Comparison of ENCODE assay signal across 1 cellular context in the genomic region with DNA sequence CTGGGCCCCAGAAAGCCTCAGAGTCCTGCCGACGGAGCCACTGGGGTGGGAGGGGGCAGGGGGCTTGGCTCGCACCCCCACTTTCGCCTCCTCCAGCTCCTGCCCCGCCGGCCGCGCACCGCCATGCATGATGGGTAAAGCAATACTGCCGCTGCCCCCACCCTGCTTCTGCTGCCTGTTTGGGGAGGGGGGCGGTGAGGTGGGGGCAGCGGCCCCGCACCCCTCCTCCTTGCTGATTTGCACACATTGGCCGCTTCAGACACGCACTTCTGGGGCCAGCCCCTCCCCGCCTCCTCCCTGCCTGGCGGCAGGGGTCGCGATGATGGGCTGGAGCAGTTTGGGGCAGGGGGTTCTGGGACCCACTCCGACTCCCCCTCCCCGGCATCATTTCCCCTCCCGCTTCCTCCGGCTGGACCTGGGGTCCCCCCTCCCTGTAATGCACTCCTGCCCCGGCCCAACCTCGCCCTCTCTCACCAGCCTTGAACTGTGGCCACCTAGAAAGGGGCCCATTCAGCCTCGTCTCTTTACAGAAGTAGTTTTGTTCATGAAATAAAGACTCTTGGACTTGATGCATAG.
TF ChIP-seq lines count a peak whose summit lies in the region.

No MANE protein-coding gene starts in this region.

TF ChIP-seq in GM12878, 131 proteins besides CTCF, POLR2A, EP300 and RAD21:
- TF ChIP-seq POLR2AphosphoS5 (IDR thresholded peaks at IDR 0.05; ENCODE audit: low read length) (no peak), TAF1 (IDR thresholded peaks at IDR 0.05; ENCODE audit: borderline replicate concordance, low read depth, low read length) (no peak), TCF12 (IDR thresholded peaks at IDR 0.05; ENCODE audit: low read depth, low read length) (no peak), KLF5 (IDR thresholded peaks at IDR 0.05; ENCODE audit: partially characterized antibody) (no peak), ASH2L (IDR thresholded peaks at IDR 0.05; ENCODE audit: borderline replicate concordance, low read depth) (no peak), MEF2B (IDR thresholded peaks at IDR 0.05; ENCODE audit: partially characterized antibody, poor library complexity, severe bottlenecking) (no peak), MTA2 (IDR thresholded peaks at IDR 0.05; ENCODE audit: low read depth) (no peak), NFXL1 (IDR thresholded peaks at IDR 0.05; ENCODE audit: borderline replicate concordance) (no peak), RELA (IDR thresholded peaks at IDR 0.05; ENCODE audit: borderline replicate concordance, partially characterized antibody) (no peak), STAT1 (conservative IDR thresholded peaks at IDR 0.05) (no peak), ZNF217 (IDR thresholded peaks at IDR 0.05) (no peak), NR2F1 (conservative IDR thresholded peaks at IDR 0.05) (no peak)
- TF ChIP-seq, protein P1, sequence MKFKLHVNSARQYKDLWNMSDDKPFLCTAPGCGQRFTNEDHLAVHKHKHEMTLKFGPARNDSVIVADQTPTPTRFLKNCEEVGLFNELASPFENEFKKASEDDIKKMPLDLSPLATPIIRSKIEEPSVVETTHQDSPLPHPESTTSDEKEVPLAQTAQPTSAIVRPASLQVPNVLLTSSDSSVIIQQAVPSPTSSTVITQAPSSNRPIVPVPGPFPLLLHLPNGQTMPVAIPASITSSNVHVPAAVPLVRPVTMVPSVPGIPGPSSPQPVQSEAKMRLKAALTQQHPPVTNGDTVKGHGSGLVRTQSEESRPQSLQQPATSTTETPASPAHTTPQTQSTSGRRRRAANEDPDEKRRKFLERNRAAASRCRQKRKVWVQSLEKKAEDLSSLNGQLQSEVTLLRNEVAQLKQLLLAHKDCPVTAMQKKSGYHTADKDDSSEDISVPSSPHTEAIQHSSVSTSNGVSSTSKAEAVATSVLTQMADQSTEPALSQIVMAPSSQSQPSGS (IDR thresholded peaks at IDR 0.05; ENCODE audit: low read length) = no peak
- TF ChIP-seq, protein P2, sequence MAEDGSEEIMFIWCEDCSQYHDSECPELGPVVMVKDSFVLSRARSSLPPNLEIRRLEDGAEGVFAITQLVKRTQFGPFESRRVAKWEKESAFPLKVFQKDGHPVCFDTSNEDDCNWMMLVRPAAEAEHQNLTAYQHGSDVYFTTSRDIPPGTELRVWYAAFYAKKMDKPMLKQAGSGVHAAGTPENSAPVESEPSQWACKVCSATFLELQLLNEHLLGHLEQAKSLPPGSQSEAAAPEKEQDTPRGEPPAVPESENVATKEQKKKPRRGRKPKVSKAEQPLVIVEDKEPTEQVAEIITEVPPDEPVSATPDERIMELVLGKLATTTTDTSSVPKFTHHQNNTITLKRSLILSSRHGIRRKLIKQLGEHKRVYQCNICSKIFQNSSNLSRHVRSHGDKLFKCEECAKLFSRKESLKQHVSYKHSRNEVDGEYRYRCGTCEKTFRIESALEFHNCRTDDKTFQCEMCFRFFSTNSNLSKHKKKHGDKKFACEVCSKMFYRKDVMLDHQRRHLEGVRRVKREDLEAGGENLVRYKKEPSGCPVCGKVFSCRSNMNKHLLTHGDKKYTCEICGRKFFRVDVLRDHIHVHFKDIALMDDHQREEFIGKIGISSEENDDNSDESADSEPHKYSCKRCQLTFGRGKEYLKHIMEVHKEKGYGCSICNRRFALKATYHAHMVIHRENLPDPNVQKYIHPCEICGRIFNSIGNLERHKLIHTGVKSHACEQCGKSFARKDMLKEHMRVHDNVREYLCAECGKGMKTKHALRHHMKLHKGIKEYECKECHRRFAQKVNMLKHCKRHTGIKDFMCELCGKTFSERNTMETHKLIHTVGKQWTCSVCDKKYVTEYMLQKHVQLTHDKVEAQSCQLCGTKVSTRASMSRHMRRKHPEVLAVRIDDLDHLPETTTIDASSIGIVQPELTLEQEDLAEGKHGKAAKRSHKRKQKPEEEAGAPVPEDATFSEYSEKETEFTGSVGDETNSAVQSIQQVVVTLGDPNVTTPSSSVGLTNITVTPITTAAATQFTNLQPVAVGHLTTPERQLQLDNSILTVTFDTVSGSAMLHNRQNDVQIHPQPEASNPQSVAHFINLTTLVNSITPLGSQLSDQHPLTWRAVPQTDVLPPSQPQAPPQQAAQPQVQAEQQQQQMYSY (CRISPR knock-in tag; IDR thresholded peaks at IDR 0.05) = no peak
- TF ChIP-seq, protein P3, sequence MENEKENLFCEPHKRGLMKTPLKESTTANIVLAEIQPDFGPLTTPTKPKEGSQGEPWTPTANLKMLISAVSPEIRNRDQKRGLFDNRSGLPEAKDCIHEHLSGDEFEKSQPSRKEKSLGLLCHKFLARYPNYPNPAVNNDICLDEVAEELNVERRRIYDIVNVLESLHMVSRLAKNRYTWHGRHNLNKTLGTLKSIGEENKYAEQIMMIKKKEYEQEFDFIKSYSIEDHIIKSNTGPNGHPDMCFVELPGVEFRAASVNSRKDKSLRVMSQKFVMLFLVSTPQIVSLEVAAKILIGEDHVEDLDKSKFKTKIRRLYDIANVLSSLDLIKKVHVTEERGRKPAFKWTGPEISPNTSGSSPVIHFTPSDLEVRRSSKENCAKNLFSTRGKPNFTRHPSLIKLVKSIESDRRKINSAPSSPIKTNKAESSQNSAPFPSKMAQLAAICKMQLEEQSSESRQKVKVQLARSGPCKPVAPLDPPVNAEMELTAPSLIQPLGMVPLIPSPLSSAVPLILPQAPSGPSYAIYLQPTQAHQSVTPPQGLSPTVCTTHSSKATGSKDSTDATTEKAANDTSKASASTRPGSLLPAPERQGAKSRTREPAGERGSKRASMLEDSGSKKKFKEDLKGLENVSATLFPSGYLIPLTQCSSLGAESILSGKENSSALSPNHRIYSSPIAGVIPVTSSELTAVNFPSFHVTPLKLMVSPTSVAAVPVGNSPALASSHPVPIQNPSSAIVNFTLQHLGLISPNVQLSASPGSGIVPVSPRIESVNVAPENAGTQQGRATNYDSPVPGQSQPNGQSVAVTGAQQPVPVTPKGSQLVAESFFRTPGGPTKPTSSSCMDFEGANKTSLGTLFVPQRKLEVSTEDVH (IDR thresholded peaks at IDR 0.05; ENCODE audit: low read depth, partially characterized antibody) = no peak
- TF ChIP-seq, protein P4, sequence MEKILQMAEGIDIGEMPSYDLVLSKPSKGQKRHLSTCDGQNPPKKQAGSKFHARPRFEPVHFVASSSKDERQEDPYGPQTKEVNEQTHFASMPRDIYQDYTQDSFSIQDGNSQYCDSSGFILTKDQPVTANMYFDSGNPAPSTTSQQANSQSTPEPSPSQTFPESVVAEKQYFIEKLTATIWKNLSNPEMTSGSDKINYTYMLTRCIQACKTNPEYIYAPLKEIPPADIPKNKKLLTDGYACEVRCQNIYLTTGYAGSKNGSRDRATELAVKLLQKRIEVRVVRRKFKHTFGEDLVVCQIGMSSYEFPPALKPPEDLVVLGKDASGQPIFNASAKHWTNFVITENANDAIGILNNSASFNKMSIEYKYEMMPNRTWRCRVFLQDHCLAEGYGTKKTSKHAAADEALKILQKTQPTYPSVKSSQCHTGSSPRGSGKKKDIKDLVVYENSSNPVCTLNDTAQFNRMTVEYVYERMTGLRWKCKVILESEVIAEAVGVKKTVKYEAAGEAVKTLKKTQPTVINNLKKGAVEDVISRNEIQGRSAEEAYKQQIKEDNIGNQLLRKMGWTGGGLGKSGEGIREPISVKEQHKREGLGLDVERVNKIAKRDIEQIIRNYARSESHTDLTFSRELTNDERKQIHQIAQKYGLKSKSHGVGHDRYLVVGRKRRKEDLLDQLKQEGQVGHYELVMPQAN (conservative IDR thresholded peaks at IDR 0.05) = no peak
- TF ChIP-seq, protein P5, sequence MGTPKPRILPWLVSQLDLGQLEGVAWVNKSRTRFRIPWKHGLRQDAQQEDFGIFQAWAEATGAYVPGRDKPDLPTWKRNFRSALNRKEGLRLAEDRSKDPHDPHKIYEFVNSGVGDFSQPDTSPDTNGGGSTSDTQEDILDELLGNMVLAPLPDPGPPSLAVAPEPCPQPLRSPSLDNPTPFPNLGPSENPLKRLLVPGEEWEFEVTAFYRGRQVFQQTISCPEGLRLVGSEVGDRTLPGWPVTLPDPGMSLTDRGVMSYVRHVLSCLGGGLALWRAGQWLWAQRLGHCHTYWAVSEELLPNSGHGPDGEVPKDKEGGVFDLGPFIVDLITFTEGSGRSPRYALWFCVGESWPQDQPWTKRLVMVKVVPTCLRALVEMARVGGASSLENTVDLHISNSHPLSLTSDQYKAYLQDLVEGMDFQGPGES (IDR thresholded peaks at IDR 0.05) = no peak
TF ChIP-seq in GM12878: peak in this region for 0.
